Comparison of ENCODE assay signal across 11 cellular contexts in genomic region chr2:112912403-112912802, GRCh38. TPM values are rescaled to one million over a fixed set of nuclear protein-coding genes. Genes with fewer than 3 reads are reported as not detected.
"Had no signal": no experiment of that assay in that cellular context is flagged by ENCODE, and none has a peak within 500 bp of the region (broad histone marks: within the 10 kb centered on the region; RNA-seq: fewer than 3 reads in every experiment).

No MANE protein-coding gene starts in this region.

- H3K27ac ChIP-seq: GM23248, HL-60, KMS-11 had no signal

- H3K9ac ChIP-seq: GM23248, KMS-11 had no signal

- DNase-seq: GM23248, GOT3, H9, HCEC 1CT, IMR-90, Karpas-422, KBM-7 had no signal

- H2AFZ ChIP-seq: GM23248 had no signal

- H3K4me2 ChIP-seq: KMS-11 had no signal

- H3K4me3 ChIP-seq: GM23248 had no signal

RNA-seq across cellular contexts. Expression of gene IL37, which starts 1.4 kb away (rescaled TPM):
- total RNA-seq: GM23248, H4, H9, HT1080, IMR-90 had no signal
- polyA plus RNA-seq: GM23248 had no signal
